Comparison of ENCODE assay signal across 1 cellular context in the genomic region with DNA sequence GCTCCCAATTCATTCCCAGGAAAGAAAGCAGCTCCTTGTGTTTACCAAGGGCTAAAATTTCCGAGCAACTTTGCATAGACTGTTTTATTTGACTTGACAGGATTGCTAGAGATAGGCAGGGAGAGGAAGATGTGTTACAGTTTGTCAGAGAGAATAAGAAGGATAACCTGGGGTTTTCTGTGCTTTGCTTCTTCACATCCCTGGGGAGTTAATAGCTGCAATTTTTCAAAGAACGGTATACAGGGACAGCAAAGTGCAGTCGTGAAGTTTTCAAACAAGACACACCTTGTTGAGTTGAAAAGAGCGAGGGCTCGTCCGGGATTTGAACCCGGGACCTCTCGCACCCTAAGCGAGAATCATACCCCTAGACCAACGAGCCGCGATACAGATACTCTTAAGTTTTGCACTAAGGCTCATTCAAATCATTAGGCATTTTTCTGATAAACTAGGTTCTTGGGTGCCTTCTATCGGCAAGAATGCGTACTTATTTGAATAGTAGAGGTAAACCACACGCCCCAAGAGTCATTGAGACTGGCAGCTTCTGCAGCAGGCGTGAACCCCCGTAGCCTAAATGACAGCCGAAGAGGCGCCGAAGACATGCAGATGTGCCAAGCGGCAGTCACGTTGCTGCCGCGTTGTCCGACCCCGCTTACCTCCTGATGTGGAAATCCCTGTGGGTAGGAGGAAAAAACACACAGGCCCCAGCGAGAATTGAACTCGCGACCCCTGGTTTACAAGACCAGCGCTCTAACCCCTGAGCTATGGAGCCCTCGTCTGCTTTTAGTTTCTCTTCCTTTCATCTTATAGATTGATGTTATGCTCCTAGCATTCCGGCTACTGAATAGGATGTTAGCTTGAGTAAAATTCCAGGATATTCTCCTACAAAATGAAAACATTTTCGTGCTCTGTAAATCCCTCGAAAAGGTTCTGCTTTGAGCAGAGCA.
A peak's percentile ranks its signal among the peaks of the same experiment; 100 is the strongest.
TF ChIP-seq lines count a peak whose summit lies in the region.

No MANE protein-coding gene starts in this region.

TF ChIP-seq in HepG2, 621 proteins besides CTCF, POLR2A, EP300 and RAD21 (continued from another document and continues in another):
- TF ChIP-seq ZNF281 (CRISPR knock-in tag; IDR thresholded peaks at IDR 0.05; ENCODE audit: borderline replicate concordance) (no peak; the same call in 1 of the 2 replicates), SNAPC5 (CRISPR knock-in tag; IDR thresholded peaks at IDR 0.05; ENCODE audit: borderline replicate concordance) (peak; percentile 10; the same call in 1 of the 2 replicates), ZNF430 (CRISPR knock-in tag; IDR thresholded peaks at IDR 0.05) (peak; percentile 85; the same call in 1 of the 2 replicates), ZNF607 (CRISPR knock-in tag; IDR thresholded peaks at IDR 0.05; ENCODE audit: borderline replicate concordance) (peak; percentile 96), MIER2 (CRISPR knock-in tag; IDR thresholded peaks at IDR 0.05) (peak; percentile 56), ZNF180 (CRISPR knock-in tag; IDR thresholded peaks at IDR 0.05; ENCODE audit: borderline replicate concordance, low read depth) (0 out of 2 replicates have a peak, but pooled peaks have one; percentile 92), PPARG (CRISPR knock-in tag; conservative IDR thresholded peaks at IDR 0.05) (peak; percentile 66; the same call in 1 of the 2 replicates), MYC (CRISPR knock-in tag; IDR thresholded peaks at IDR 0.05; ENCODE audit: borderline replicate concordance) (peak; percentile 85), TBX2 (CRISPR knock-in tag; IDR thresholded peaks at IDR 0.05; ENCODE audit: borderline replicate concordance) (peak; percentile 96), ZNF160 (CRISPR knock-in tag; IDR thresholded peaks at IDR 0.05) (0 out of 2 replicates have a peak, but pooled peaks have one; percentile 62), ZBTB46 (CRISPR knock-in tag; IDR thresholded peaks at IDR 0.05; ENCODE audit: borderline replicate concordance) (no peak; the same call in 1 of the 2 replicates), NAIF1 (CRISPR knock-in tag; IDR thresholded peaks at IDR 0.05; ENCODE audit: borderline replicate concordance) (peak; percentile 94), KDM2A (CRISPR knock-in tag; IDR thresholded peaks at IDR 0.05; ENCODE audit: borderline replicate concordance, low read depth) (peak; percentile 95), ZNF879 (CRISPR knock-in tag; IDR thresholded peaks at IDR 0.05) (no peak), ARNT2 (CRISPR knock-in tag; IDR thresholded peaks at IDR 0.05; ENCODE audit: low read depth) (no peak), ZNF747 (CRISPR knock-in tag; IDR thresholded peaks at IDR 0.05; ENCODE audit: borderline replicate concordance) (peak; percentile 83; the same call in 1 of the 2 replicates), SAFB2 (CRISPR knock-in tag; IDR thresholded peaks at IDR 0.05; ENCODE audit: borderline replicate concordance, low read depth) (no peak), HCFC1 (IDR thresholded peaks at IDR 0.05; ENCODE audit: low read depth, low read length) (no peak), ZNF652 (CRISPR knock-in tag; IDR thresholded peaks at IDR 0.05; ENCODE audit: borderline replicate concordance, low read depth) (no peak; the same call in 1 of the 2 replicates), KMT2A (CRISPR knock-in tag; IDR thresholded peaks at IDR 0.05) (peak; percentile 68; the same call in 1 of the 2 replicates), DBP (CRISPR knock-in tag; IDR thresholded peaks at IDR 0.05; ENCODE audit: not compliant biosample characterization) (peak; percentile 42), HDAC6 (IDR thresholded peaks at IDR 0.05; ENCODE audit: low read depth, low read length) (no peak), HNRNPK (IDR thresholded peaks at IDR 0.05; ENCODE audit: low read depth, low read length, poor library complexity, severe bottlenecking) (no peak), ZNF276 (CRISPR knock-in tag; IDR thresholded peaks at IDR 0.05; ENCODE audit: low read depth) (peak; percentile 27; the same call in 1 of the 2 replicates), RBFOX2 (IDR thresholded peaks at IDR 0.05; ENCODE audit: low read depth, low read length) (no peak), ZNF850 (CRISPR knock-in tag; conservative IDR thresholded peaks at IDR 0.05) (no peak), ZBTB33 (CRISPR knock-in tag; IDR thresholded peaks at IDR 0.05) (no peak), ZNF354B (CRISPR knock-in tag; IDR thresholded peaks at IDR 0.05) (peak; percentile 78; the same call in 1 of the 2 replicates), ZNF260 (CRISPR knock-in tag; IDR thresholded peaks at IDR 0.05; ENCODE audit: borderline replicate concordance, low read depth) (no peak), ZNF777 (CRISPR knock-in tag; IDR thresholded peaks at IDR 0.05) (peak; percentile 81), ATRX (CRISPR knock-in tag; IDR thresholded peaks at IDR 0.05; ENCODE audit: borderline replicate concordance) (no peak), ELF4 (CRISPR knock-in tag; IDR thresholded peaks at IDR 0.05; ENCODE audit: borderline replicate concordance) (no peak), SNAI1 (CRISPR knock-in tag; IDR thresholded peaks at IDR 0.05; ENCODE audit: borderline replicate concordance) (peak; percentile 83; the same call in 1 of the 2 replicates), ZKSCAN1 (IDR thresholded peaks at IDR 0.05; ENCODE audit: low read length) (peak; percentile 43), ZNF326 (CRISPR knock-in tag; IDR thresholded peaks at IDR 0.05; ENCODE audit: borderline replicate concordance) (no peak), YEATS2 (CRISPR knock-in tag; IDR thresholded peaks at IDR 0.05; ENCODE audit: borderline replicate concordance) (peak; percentile 64; the same call in 1 of the 2 replicates), ZNF598 (CRISPR knock-in tag; IDR thresholded peaks at IDR 0.05; ENCODE audit: borderline replicate concordance) (peak; percentile 97; the same call in 1 of the 2 replicates), ZFP36L2 (CRISPR knock-in tag; IDR thresholded peaks at IDR 0.05) (no peak), MATR3 (CRISPR knock-in tag; IDR thresholded peaks at IDR 0.05) (no peak)
- TF ChIP-seq, protein P1, sequence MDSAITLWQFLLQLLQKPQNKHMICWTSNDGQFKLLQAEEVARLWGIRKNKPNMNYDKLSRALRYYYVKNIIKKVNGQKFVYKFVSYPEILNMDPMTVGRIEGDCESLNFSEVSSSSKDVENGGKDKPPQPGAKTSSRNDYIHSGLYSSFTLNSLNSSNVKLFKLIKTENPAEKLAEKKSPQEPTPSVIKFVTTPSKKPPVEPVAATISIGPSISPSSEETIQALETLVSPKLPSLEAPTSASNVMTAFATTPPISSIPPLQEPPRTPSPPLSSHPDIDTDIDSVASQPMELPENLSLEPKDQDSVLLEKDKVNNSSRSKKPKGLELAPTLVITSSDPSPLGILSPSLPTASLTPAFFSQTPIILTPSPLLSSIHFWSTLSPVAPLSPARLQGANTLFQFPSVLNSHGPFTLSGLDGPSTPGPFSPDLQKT (CRISPR knock-in tag; IDR thresholded peaks at IDR 0.05; ENCODE audit: borderline replicate concordance), result 0 out of 2 replicates have a peak, but pooled peaks have one; percentile 30
- TF ChIP-seq, protein P2, sequence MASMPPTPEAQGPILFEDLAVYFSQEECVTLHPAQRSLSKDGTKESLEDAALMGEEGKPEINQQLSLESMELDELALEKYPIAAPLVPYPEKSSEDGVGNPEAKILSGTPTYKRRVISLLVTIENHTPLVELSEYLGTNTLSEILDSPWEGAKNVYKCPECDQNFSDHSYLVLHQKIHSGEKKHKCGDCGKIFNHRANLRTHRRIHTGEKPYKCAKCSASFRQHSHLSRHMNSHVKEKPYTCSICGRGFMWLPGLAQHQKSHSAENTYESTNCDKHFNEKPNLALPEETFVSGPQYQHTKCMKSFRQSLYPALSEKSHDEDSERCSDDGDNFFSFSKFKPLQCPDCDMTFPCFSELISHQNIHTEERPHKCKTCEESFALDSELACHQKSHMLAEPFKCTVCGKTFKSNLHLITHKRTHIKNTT (CRISPR knock-in tag; IDR thresholded peaks at IDR 0.05), result 0 out of 2 replicates have a peak, but pooled peaks have one; percentile 77
- TF ChIP-seq, protein P3, sequence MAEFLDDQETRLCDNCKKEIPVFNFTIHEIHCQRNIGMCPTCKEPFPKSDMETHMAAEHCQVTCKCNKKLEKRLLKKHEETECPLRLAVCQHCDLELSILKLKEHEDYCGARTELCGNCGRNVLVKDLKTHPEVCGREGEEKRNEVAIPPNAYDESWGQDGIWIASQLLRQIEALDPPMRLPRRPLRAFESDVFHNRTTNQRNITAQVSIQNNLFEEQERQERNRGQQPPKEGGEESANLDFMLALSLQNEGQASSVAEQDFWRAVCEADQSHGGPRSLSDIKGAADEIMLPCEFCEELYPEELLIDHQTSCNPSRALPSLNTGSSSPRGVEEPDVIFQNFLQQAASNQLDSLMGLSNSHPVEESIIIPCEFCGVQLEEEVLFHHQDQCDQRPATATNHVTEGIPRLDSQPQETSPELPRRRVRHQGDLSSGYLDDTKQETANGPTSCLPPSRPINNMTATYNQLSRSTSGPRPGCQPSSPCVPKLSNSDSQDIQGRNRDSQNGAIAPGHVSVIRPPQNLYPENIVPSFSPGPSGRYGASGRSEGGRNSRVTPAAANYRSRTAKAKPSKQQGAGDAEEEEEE (CRISPR knock-in tag; IDR thresholded peaks at IDR 0.05; ENCODE audit: borderline replicate concordance), result no peak; the same call in 1 of the 2 replicates
- TF ChIP-seq, protein P4, sequence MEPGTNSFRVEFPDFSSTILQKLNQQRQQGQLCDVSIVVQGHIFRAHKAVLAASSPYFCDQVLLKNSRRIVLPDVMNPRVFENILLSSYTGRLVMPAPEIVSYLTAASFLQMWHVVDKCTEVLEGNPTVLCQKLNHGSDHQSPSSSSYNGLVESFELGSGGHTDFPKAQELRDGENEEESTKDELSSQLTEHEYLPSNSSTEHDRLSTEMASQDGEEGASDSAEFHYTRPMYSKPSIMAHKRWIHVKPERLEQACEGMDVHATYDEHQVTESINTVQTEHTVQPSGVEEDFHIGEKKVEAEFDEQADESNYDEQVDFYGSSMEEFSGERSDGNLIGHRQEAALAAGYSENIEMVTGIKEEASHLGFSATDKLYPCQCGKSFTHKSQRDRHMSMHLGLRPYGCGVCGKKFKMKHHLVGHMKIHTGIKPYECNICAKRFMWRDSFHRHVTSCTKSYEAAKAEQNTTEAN (CRISPR knock-in tag; conservative IDR thresholded peaks at IDR 0.05), result 0 out of 2 replicates have a peak, but pooled peaks have one; percentile 4
